ENCODE assay signal across 18 cellular contexts in genomic region chr7:129943352-129943751, GRCh38. TPM values are rescaled to one million over a fixed set of nuclear protein-coding genes. Genes with fewer than 3 reads are reported as not detected.
DNase-seq lines count a peak whose midpoint lies in the region; ATAC-seq, FAIRE-seq and TF ChIP-seq lines count a peak whose summit lies in the region.
"Had no signal": no experiment of that assay in that cellular context is flagged by ENCODE, and none has a peak within 500 bp of the region (broad histone marks: within the 10 kb centered on the region; RNA-seq: fewer than 3 reads in every experiment).

No MANE protein-coding gene starts in this region.

- H3K9ac ChIP-seq in HepG2 (ENCODE audit: insufficient read depth, low read depth, low read length): no peak overlapping the region

- no peak for TF ChIP-seq RAD21 in HepG2 (CRISPR knock-in tag; IDR thresholded peaks at IDR 0.05)

- H3K9me3 ChIP-seq in HepG2 (ENCODE audit: low read length) (no peaks in the 10 kb centered on the region), right lobe of liver (no peaks in the 10 kb centered on the region), testis (no peaks in the 10 kb centered on the region)
- H3K9me3 ChIP-seq: Caco-2 had no signal

- H3K27ac Mint-ChIP-seq in osteocyte (ENCODE audit: unreplicated experiment): no peak overlapping the region
- no peak overlapping the region for H3K27ac Mint-ChIP-seq in T-helper 2 cell treated with Interferon-gamma antibody and Interleukin-4, amounts not matched to agents 5 μg/mL and 100 μg/mL, for 36 hours
- H3K27ac Mint-ChIP-seq: CD4-positive, alpha-beta T cell; GM23338 had no signal

- ATAC-seq in HepG2 (no peak), right lobe of liver (no peak), left lobe of liver (no peak)
- ATAC-seq: GM23338 had no signal

- H3K9me3 Mint-ChIP-seq in osteocyte (ENCODE audit: unreplicated experiment): no peaks in the 10 kb centered on the region
- no peaks in the 10 kb centered on the region for H3K9me3 Mint-ChIP-seq in T-helper 2 cell treated with Interferon-gamma antibody and Interleukin-4, amounts not matched to agents 5 μg/mL and 100 μg/mL, for 36 hours
- H3K9me3 Mint-ChIP-seq: CD4-positive, alpha-beta T cell had no signal

- no peak for TF ChIP-seq POLR2A in HepG2 (IDR thresholded peaks at IDR 0.05; ENCODE audit: insufficient read depth in 1 of 2, low read depth in 2 of 2, low read length in 2 of 2)
- TF ChIP-seq POLR2A in right lobe of liver (IDR thresholded peaks at IDR 0.05): no peak
- no peak for TF ChIP-seq POLR2A in testis (IDR thresholded peaks at IDR 0.05)

- no TSS peak for BruUV-seq in HepG2 (replicated peaks; lab: Mats Ljungman, UMichigan)

- peaks cover 41% of the 10 kb centered on the region for H3K4me1 ChIP-seq in HepG2 (ENCODE audit: insufficient read depth, low read length)
- peaks cover 0 to 19% (median 7%) of the 10 kb centered on the region in 4 donors for H3K4me1 ChIP-seq in right lobe of liver
- H3K4me1 ChIP-seq in testis: peaks cover 14% of the 10 kb centered on the region

- no peak overlapping the region for H3K4me3 ChIP-seq in HepG2 (replicated peaks in 1 of 3; ENCODE audit: insufficient read depth in 1 of 3, low read depth in 2 of 3, low read length in 3 of 3)
- no peak overlapping the region for H3K4me3 ChIP-seq in right lobe of liver
- H3K4me3 ChIP-seq in testis: no peak overlapping the region
- H3K4me3 ChIP-seq: GM23338 had no signal

- H3K4me2 ChIP-seq in HepG2 (ENCODE audit: low read depth, low read length): no peak overlapping the region
- H3K4me2 ChIP-seq: GM23338 had no signal

- H3K27me3 ChIP-seq in HepG2 (ENCODE audit: control insufficient read depth in 1 of 2, insufficient read depth in 2 of 2, low read length in 2 of 2): no peaks in the 10 kb centered on the region
- no peaks in the 10 kb centered on the region for H3K27me3 ChIP-seq in right lobe of liver
- no peaks in the 10 kb centered on the region for H3K27me3 ChIP-seq in testis

- TF ChIP-seq EP300 in HepG2 (IDR thresholded peaks at IDR 0.05; ENCODE audit: low read depth in 2 of 2, low read length in 2 of 2) (no peak), HepG2 (CRISPR knock-in tag; IDR thresholded peaks at IDR 0.05; ENCODE audit: borderline replicate concordance) (no peak)

- H3K36me3 ChIP-seq in HepG2 (replicated peaks in 1 of 2; ENCODE audit: control insufficient read depth in 1 of 2, insufficient read depth in 2 of 2, low read length in 2 of 2): peaks cover 0 to 8% of the 10 kb centered on the region in 2 experiments; a peak in 2 of 5 replicates
- H3K36me3 ChIP-seq in right lobe of liver: peaks cover 0 to 3% (median 1%) of the 10 kb centered on the region in 4 donors
- H3K36me3 ChIP-seq in testis (ENCODE audit: low read depth, missing control alignments): no peaks in the 10 kb centered on the region

- H3K4me1 Mint-ChIP-seq in osteocyte (ENCODE audit: unreplicated experiment): peaks cover 17% of the 10 kb centered on the region
- peaks cover 4% of the 10 kb centered on the region for H3K4me1 Mint-ChIP-seq in T-helper 2 cell treated with Interferon-gamma antibody and Interleukin-4, amounts not matched to agents 5 μg/mL and 100 μg/mL, for 36 hours (ENCODE audit: low read depth)

- H3K36me3 Mint-ChIP-seq in osteocyte (ENCODE audit: unreplicated experiment): peaks cover 27% of the 10 kb centered on the region
- H3K36me3 Mint-ChIP-seq in T-helper 2 cell treated with Interferon-gamma antibody and Interleukin-4, amounts not matched to agents 5 μg/mL and 100 μg/mL, for 36 hours (ENCODE audit: low read depth): peaks cover 3% of the 10 kb centered on the region

- CTCF ChIA-PET in HepG2 (lab: Yijun Ruan, JAX; ENCODE audit: low intra/inter-chr PET ratio, low total read pairs): no interaction called here

- H3K27ac ChIP-seq in HepG2 (ENCODE audit: extremely low read length, insufficient read depth, low read length) (no peak overlapping the region), right lobe of liver (no peak overlapping the region), testis (no peak overlapping the region)
- H3K27ac ChIP-seq: C4-2B had no signal

- H2AFZ ChIP-seq in HepG2 (ENCODE audit: low read length): no peak overlapping the region
- H2AFZ ChIP-seq: GM23338 had no signal

- H4K20me1 ChIP-seq in HepG2 (ENCODE audit: insufficient read depth, low read length): peaks cover 41% of the 10 kb centered on the region

- H3K79me2 ChIP-seq in HepG2 (ENCODE audit: insufficient read depth, low read length): peaks cover 66% of the 10 kb centered on the region

- 95% methylated on average over 6 of the region's 6 CpGs for WGBS in HepG2 (ENCODE audit: low lambda C conversion rate)
- 44% methylated on average over 6 of the region's 6 CpGs for WGBS in right lobe of liver (ENCODE audit: insufficient coverage, low coverage, low lambda C conversion rate, missing lambda C conversion rate)
- WGBS in testis, 2 donors: 91% methylated on average over 6 of the region's 6 CpGs

- intact Hi-C loops in HepG2 (cut with micrococcal nuclease; ENCODE audit: unreplicated experiment): no loop called here
- intact Hi-C loops in right lobe of liver (cut with DNase I): no loop called here
- intact Hi-C loops in testis (cut with DNase I; ENCODE audit: low total_unique reads): no loop called here

- in situ Hi-C loops in HepG2 (cut with HindIII; ENCODE audit: extremely low pct_ligation_motif_present, low pct_unique_long_range_greater_than_20kb): no loop called here

- FAIRE-seq in HepG2 (lab: Jason Lieb, UNC): no peak
- FAIRE-seq: D721Med, G401.6, GM12891, H54 had no signal

- DNase-seq in HepG2 (ENCODE audit: low spot score) (no peak), right lobe of liver (no peak), left lobe of liver (ENCODE audit: low spot score) (peak; percentile 28), osteocyte (ENCODE audit: extremely low spot score, unreplicated experiment) (peak; percentile 30), testis (peak; percentile 13), T1000 (lab: John Stamatoyannopoulos, UW) (no peak), NCI-H446 treated with DMSO at 0.1 percent for 48 hours (lab: John Stamatoyannopoulos, UW) (no peak)
- DNase-seq in T-helper 2 cell treated with Interferon-gamma antibody and Interleukin-4, amounts not matched to agents 5 μg/mL and 100 μg/mL, for 36 hours (ENCODE audit: low spot score): no peak
- DNase-seq: AML-193; Caco-2; CD4-positive, alpha-beta T cell; HCEC 1CT had no signal

- TF ChIP-seq CTCF in HepG2 (CRISPR knock-in tag; IDR thresholded peaks at IDR 0.05): no peak
- TF ChIP-seq CTCF in right lobe of liver (IDR thresholded peaks at IDR 0.05): no peak
- no peak for TF ChIP-seq CTCF in osteocyte (IDR thresholded peaks at IDR 0.05)
- no peak for TF ChIP-seq CTCF in testis (IDR thresholded peaks at IDR 0.05)

- POLR2A ChIA-PET in HepG2 (lab: Yijun Ruan, JAX): no interaction called here

- H3K4me3 Mint-ChIP-seq in osteocyte (ENCODE audit: unreplicated experiment): no peak overlapping the region
- no peak overlapping the region for H3K4me3 Mint-ChIP-seq in T-helper 2 cell treated with Interferon-gamma antibody and Interleukin-4, amounts not matched to agents 5 μg/mL and 100 μg/mL, for 36 hours
- H3K4me3 Mint-ChIP-seq: CD4-positive, alpha-beta T cell; GM23338 had no signal

- H3K27me3 Mint-ChIP-seq in osteocyte (ENCODE audit: unreplicated experiment): no peaks in the 10 kb centered on the region
- no peaks in the 10 kb centered on the region for H3K27me3 Mint-ChIP-seq in T-helper 2 cell treated with Interferon-gamma antibody and Interleukin-4, amounts not matched to agents 5 μg/mL and 100 μg/mL, for 36 hours (ENCODE audit: low read depth)
- H3K27me3 Mint-ChIP-seq: CD4-positive, alpha-beta T cell had no signal

TF ChIP-seq in HepG2, 621 proteins besides CTCF, POLR2A, EP300 and RAD21:
- TF ChIP-seq SP4 (CRISPR knock-in tag; IDR thresholded peaks at IDR 0.05) (no peak), ZNF121 (CRISPR knock-in tag; IDR thresholded peaks at IDR 0.05) (peak; percentile 52; the same call in 1 of the 2 replicates)

RNA-seq across cellular contexts. Expression of gene UBE2H, which starts 9.4 kb away (rescaled TPM):
- total RNA-seq in HepG2 (2016; rRNA removed; fragmentation: Illumina TruSeq; extraction: Trizol) (15.5 and 18.7 TPM in 2 replicates), right lobe of liver (10 to 100 TPM; 27.4 to 47.0 (median 35.6) TPM), left lobe of liver (33.8 TPM), osteocyte (143 and 160 TPM in 2 replicates), testis (100 to 1,000 TPM; 126 to 130 TPM)
- 1.3 and 1.9 TPM in 2 replicates for total RNA-seq in HepG2 (2016; cell fraction: cytosol; rRNA removed; fragmentation: Illumina TruSeq; extraction: Trizol; ENCODE audit: low read depth)
- total RNA-seq in HepG2 (2016; cell fraction: insoluble cytoplasmic fraction; rRNA removed; fragmentation: Illumina TruSeq; extraction: Trizol): 15.7 and 16.2 TPM in 2 replicates
- 6.7 and 8.2 TPM in 2 replicates for total RNA-seq in HepG2 (2016; cell fraction: membrane; rRNA removed; fragmentation: Illumina TruSeq; extraction: Trizol)
- 17.1 and 18.4 TPM in 2 replicates for total RNA-seq in HepG2 (2016; cell fraction: nucleus; rRNA removed; fragmentation: Illumina TruSeq; extraction: Trizol)
- polyA plus RNA-seq in HepG2 (2011; rRNA removed) (40.1 and 43.7 TPM in 2 replicates), testis (ENCODE audit: insufficient read depth, low read depth, low replicate concordance) (93.5 TPM)
- polyA plus RNA-seq in HepG2 (2011; cell fraction: cytosol; rRNA removed): 13.5 and 24.5 TPM in 2 replicates
- polyA plus RNA-seq in HepG2 (2011; cell fraction: nucleus; rRNA removed): 22.5 and 32.8 TPM in 2 replicates
- 50.8 and 52.0 TPM in 2 replicates for polyA plus RNA-seq in HepG2 (2012)
- polyA plus RNA-seq in HepG2 (2016; cell fraction: cytosol; fragmentation: Illumina TruSeq; extraction: Trizol; ENCODE audit: low read depth): 1.9 TPM in 2 replicates
- polyA plus RNA-seq in HepG2 (2016; cell fraction: insoluble cytoplasmic fraction; fragmentation: Illumina TruSeq; extraction: Trizol; ENCODE audit: low read depth): 17.0 and 20.2 TPM in 2 replicates
- 3.6 and 3.8 TPM in 2 replicates for polyA plus RNA-seq in HepG2 (2016; cell fraction: membrane; fragmentation: Illumina TruSeq; extraction: Trizol; ENCODE audit: low read depth)
- 20.8 TPM in 2 replicates for polyA plus RNA-seq in HepG2 (2016; cell fraction: nucleus; fragmentation: Illumina TruSeq; extraction: Trizol; ENCODE audit: insufficient read depth, low read depth)
- 21.8 and 29.4 TPM in 2 replicates for polyA minus RNA-seq in HepG2 (2011; rRNA and poly(A)+ RNA removed; ENCODE audit: low replicate concordance)
- polyA minus RNA-seq in HepG2 (2011; cell fraction: cytosol; rRNA and poly(A)+ RNA removed): 24.0 and 36.2 TPM in 2 replicates
- 60.9 and 63.9 TPM in 2 replicates for polyA minus RNA-seq in HepG2 (2011; cell fraction: nucleus; rRNA and poly(A)+ RNA removed)

Comparison
In these comparisons a context has a peak if more than half of its experiments do, and no peak if none do; other contexts are left out.
1. DNase-seq: peak in left lobe of liver (single experiment), osteocyte (single experiment) and testis (single experiment); none in HepG2 (single experiment), right lobe of liver (0 of 3), T1000 (single experiment), NCI-H446 treated with DMSO at 0.1 percent for 48 hours (single experiment) and T-helper 2 cell treated with Interferon-gamma antibody and Interleukin-4, amounts not matched to agents 5 μg/mL and 100 μg/mL, for 36 hours (single experiment).